8 cellular contexts compared by ENCODE assay signal in the genomic region with DNA sequence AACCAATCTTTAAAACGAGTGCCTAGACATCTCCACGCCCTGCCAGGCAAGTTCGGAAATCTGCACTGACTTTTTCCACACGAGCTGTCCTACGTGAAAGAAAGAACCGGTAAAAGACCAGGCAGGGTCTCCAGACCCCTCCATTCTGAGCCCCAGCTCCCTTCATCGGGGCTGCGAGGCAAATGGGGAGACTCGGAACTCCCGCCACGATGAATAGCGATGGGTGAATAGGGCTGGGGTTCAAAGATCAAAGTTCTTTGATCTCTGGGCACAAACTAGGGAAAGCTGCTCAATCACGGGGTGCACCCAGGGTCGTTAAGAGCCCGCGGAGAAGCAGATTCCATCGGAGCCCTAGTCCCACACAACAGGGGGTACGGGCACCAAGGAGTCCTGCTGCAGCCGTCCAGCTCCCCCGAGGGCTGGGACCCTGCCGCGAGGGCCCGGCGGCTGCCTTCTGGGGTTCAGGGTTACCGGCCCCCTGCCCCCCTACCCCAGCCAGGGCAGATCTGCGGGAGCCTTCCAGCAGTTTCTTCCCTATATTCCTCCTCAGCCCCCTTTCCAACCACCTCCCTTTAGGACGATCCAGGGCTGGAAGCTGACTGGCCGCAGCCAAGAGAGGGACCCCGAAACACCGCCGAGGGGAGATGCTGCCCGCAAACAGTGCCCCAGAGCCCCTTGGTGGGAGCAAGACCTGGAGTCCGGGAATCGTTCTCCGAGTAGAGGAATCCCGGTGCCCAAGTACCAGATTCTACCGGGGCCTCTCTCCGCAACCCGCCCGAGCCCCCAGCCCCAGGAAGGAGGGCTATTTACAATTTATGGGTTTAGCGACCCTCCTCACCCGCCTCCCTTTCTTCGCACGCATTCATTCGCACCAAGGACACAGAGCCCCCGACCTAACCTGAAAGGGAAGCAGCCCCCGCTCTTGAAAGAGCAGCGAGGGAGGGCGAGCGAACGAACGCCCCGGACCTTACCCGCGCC. TPM values are rescaled to one million over a fixed set of nuclear protein-coding genes. Genes with fewer than 3 reads are reported as not detected.
DNase-seq lines count a peak whose midpoint lies in the region; ATAC-seq and TF ChIP-seq lines count a peak whose summit lies in the region.

No MANE protein-coding gene starts in this region.

- H3K36me3 Mint-ChIP-seq in T-helper 2 cell treated with Interferon-gamma antibody and Interleukin-4, amounts not matched to agents 5 μg/mL and 100 μg/mL, for 36 hours (ENCODE audit: low read depth), result no peaks in the 10 kb centered on the region

- H3K36me3 ChIP-seq in ascending aorta, result no peaks in the 10 kb centered on the region
- H3K36me3 ChIP-seq in right lobe of liver, result no peaks in the 10 kb centered on the region
- no peaks in the 10 kb centered on the region for H3K36me3 ChIP-seq in thyroid gland

- intact Hi-C loops in ascending aorta (cut with DNase I) (loop anchor here (2.0 to 10.0 kb wide), 2 partner anchors 19 to 497 kb away; a partner anchor contains a TSS), right lobe of liver (cut with DNase I) (no loop called here), thyroid gland (cut with DNase I) (no loop called here)

- peak overlapping the region; percentile 60 for H3K4me3 Mint-ChIP-seq in T-helper 2 cell treated with Interferon-gamma antibody and Interleukin-4, amounts not matched to agents 5 μg/mL and 100 μg/mL, for 36 hours

- H3K4me1 ChIP-seq in ascending aorta, result peaks cover 8 to 13% of the 10 kb centered on the region in 2 donors
- H3K4me1 ChIP-seq in right lobe of liver, result peaks cover 0 to 13% (median 0%) of the 10 kb centered on the region in 4 donors
- H3K4me1 ChIP-seq in thyroid gland, result peaks cover 31 to 55% of the 10 kb centered on the region in 2 donors

- TF ChIP-seq CTCF in ascending aorta (IDR thresholded peaks at IDR 0.05) (no peak), right lobe of liver (IDR thresholded peaks at IDR 0.05) (no peak), thyroid gland (IDR thresholded peaks at IDR 0.05) (no peak)

- H3K27me3 Mint-ChIP-seq in T-helper 2 cell treated with Interferon-gamma antibody and Interleukin-4, amounts not matched to agents 5 μg/mL and 100 μg/mL, for 36 hours (ENCODE audit: low read depth), result peaks cover 69% of the 10 kb centered on the region

- TF ChIP-seq POLR2A in right lobe of liver (IDR thresholded peaks at IDR 0.05) (no peak), thyroid gland (IDR thresholded peaks at IDR 0.05) (no peak)

- H3K27ac ChIP-seq in ascending aorta (peak overlapping the region; percentile 34 to 58), right lobe of liver (peak overlapping the region in 1 of 3 donors; percentile 1), thyroid gland (peak overlapping the region in 2 of 3 donors; percentile 10 to 36)

- H3K9me3 ChIP-seq in ascending aorta, result no peaks in the 10 kb centered on the region
- no peaks in the 10 kb centered on the region for H3K9me3 ChIP-seq in right lobe of liver
- no peaks in the 10 kb centered on the region for H3K9me3 ChIP-seq in thyroid gland

- WGBS in right lobe of liver (ENCODE audit: insufficient coverage, low coverage, low lambda C conversion rate, missing lambda C conversion rate), result 1% methylated on average over 21 of the region's 55 CpGs
- 1% methylated on average over 31 to 33 of the region's 55 CpGs for WGBS in thyroid gland, 2 donors

- H3K27me3 ChIP-seq in ascending aorta (no peaks in the 10 kb centered on the region), right lobe of liver (peaks cover 0 to 8% of the 10 kb centered on the region in 2 donors), thyroid gland (no peaks in the 10 kb centered on the region)

- peak; percentile 33 to 70 (median 57) for ATAC-seq in right lobe of liver
- no peak for ATAC-seq in GM19463 (IDR thresholded peaks at IDR 0.05; ENCODE audit: unreplicated experiment)

- H3K4me3 ChIP-seq in ascending aorta (peak overlapping the region; percentile 78 to 89), right lobe of liver (peak overlapping the region; percentile 30 to 57 (median 44)), thyroid gland (replicated peaks in 1 of 3) (peak overlapping the region; percentile 25 to 68 (median 52))

- H3K27ac Mint-ChIP-seq in T-helper 2 cell treated with Interferon-gamma antibody and Interleukin-4, amounts not matched to agents 5 μg/mL and 100 μg/mL, for 36 hours, result no peak overlapping the region

- H3K9me3 Mint-ChIP-seq in T-helper 2 cell treated with Interferon-gamma antibody and Interleukin-4, amounts not matched to agents 5 μg/mL and 100 μg/mL, for 36 hours, result no peaks in the 10 kb centered on the region

- no peak for DNase-seq in T-helper 2 cell treated with Interferon-gamma antibody and Interleukin-4, amounts not matched to agents 5 μg/mL and 100 μg/mL, for 36 hours (ENCODE audit: low spot score)
- DNase-seq in T-helper 2 cell (no peak), ascending aorta (ENCODE audit: low spot score in 2 of 2) (no peak), right lobe of liver (no peak), thyroid gland (no peak), MV-4-11 (lab: John Stamatoyannopoulos, UW) (no peak), NCI-H510A (lab: John Stamatoyannopoulos, UW) (no peak)

- H3K4me1 Mint-ChIP-seq in T-helper 2 cell treated with Interferon-gamma antibody and Interleukin-4, amounts not matched to agents 5 μg/mL and 100 μg/mL, for 36 hours (ENCODE audit: low read depth), result peaks cover 20% of the 10 kb centered on the region

RNA-seq across cellular contexts. Expression of a gene that starts 1.0 kb away (rescaled TPM):
- total RNA-seq in ascending aorta (4.9 TPM), right lobe of liver (1 to 10 TPM in 2 of 6 experiments, under 1 TPM in 4; 0.43 to 1.2 (median 0.84) TPM), thyroid gland (10 to 100 TPM in 1 of 4 donors, 1 to 10 TPM in 3; 2.8 to 10.3 (median 7.4) TPM)

RNA-seq across cellular contexts. Expression of a gene that starts 19.2 kb away (rescaled TPM):
- total RNA-seq in ascending aorta (16.6 TPM), right lobe of liver (1 to 10 TPM; 3.3 to 7.5 (median 4.6) TPM), thyroid gland (10 to 100 TPM; 29.4 to 65.8 (median 45.7) TPM)
